1 cellular context compared by ENCODE assay signal in the genomic region with DNA sequence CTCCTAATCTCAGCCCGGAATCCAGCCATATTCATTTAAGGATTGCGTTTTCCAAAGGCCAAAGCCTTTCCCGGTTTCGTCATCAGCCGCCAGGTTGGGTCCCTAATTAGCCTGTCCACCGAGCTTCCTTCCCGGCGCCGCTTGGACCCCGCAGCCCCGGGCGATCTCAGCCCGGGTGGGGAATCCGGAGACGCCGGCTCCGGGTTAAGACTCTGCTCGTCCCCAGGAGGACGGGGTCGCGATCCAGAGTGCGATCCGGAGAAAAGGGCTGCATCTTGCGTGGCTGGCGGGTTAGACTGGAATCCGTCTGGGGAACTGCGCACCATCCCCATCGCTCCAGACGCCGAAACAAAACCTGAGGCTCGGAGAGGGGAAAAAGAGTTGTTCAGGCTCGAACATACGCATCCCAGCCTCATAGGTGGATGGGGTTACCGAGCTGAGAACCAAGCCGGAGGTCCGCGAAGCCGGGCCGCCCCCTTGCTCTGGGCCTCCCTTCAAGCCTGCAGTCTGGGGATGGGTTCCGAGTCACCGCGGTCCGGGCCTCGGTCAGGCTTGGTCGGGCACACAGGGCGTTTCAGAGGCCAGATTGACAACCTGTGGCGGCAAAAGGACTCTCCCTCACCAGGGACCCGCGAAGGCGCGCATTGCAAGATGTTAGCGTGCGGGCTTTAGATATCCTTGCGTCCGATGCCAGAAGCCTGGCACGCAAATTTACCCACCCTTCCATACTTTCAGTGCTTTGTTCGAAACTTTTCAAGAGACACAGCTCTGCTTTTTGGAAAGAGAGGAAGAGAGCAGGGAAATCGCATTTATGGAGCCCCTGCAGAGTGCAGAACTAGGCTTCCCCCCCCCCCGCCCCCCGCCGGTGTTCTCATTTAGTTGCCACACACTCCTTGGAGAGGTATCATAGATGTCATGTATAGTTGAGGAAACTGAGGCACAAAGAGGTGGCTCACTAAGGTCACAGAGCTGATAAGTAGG.
A peak's percentile ranks its signal among the peaks of the same experiment; 100 is the strongest.
TF ChIP-seq lines count a peak whose summit lies in the region.

No MANE protein-coding gene starts in this region.

TF ChIP-seq in endothelial cell of umbilical vein, 7 proteins besides CTCF, POLR2A, EP300 and RAD21:
- TF ChIP-seq, protein P1, sequence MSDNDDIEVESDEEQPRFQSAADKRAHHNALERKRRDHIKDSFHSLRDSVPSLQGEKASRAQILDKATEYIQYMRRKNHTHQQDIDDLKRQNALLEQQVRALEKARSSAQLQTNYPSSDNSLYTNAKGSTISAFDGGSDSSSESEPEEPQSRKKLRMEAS (IDR thresholded peaks at IDR 0.05; ENCODE audit: insufficient read depth, insufficient read length), result no peak
- TF ChIP-seq MYC (IDR thresholded peaks at IDR 0.05; ENCODE audit: low read depth, low read length) (no peak), EZH2 (IDR thresholded peaks at IDR 0.05; ENCODE audit: borderline replicate concordance, low read depth, low read length, severe bottlenecking) (peak; percentile 55)
